ENCODE assay signal across 8 cellular contexts in genomic region chr12:119669744-119670472, GRCh38. TPM values are rescaled to one million over a fixed set of nuclear protein-coding genes. Genes with fewer than 3 reads are reported as not detected.
DNase-seq lines count a peak whose midpoint lies in the region; ATAC-seq and TF ChIP-seq lines count a peak whose summit lies in the region.

No MANE protein-coding gene starts in this region.

- no peaks in the 10 kb centered on the region for H3K27me3 Mint-ChIP-seq in activated T-cell treated with anti-CD3 and anti-CD28 coated beads, Interleukin-2, amount 50 U/mL, for 72 hours (ENCODE audit: low read depth)
- H3K27me3 Mint-ChIP-seq in activated CD4-positive, alpha-beta memory T cell treated with anti-CD3 and anti-CD28 coated beads for 36 hours: no peaks in the 10 kb centered on the region

- H3K9me3 Mint-ChIP-seq in activated T-cell treated with anti-CD3 and anti-CD28 coated beads, Interleukin-2, amount 50 U/mL, for 72 hours: no peaks in the 10 kb centered on the region
- no peaks in the 10 kb centered on the region for H3K9me3 Mint-ChIP-seq in activated CD4-positive, alpha-beta memory T cell treated with anti-CD3 and anti-CD28 coated beads for 36 hours

- peaks cover 72% of the 10 kb centered on the region for H3K4me1 Mint-ChIP-seq in activated T-cell treated with anti-CD3 and anti-CD28 coated beads, Interleukin-2, amount 50 U/mL, for 72 hours (ENCODE audit: low read depth)
- peaks cover 70% of the 10 kb centered on the region for H3K4me1 Mint-ChIP-seq in activated CD4-positive, alpha-beta memory T cell treated with anti-CD3 and anti-CD28 coated beads for 36 hours (ENCODE audit: low read depth)

- ATAC-seq in activated T-cell treated with anti-CD3 and anti-CD28 coated beads, Interleukin-2, amount 50 U/mL, for 72 hours (replicated peaks in 1 of 2): no peak
- ATAC-seq in HG02610 (IDR thresholded peaks at IDR 0.05; ENCODE audit: unreplicated experiment): no peak

- no peaks in the 10 kb centered on the region for H3K27me3 ChIP-seq in iPS-20b (ENCODE audit: insufficient read depth, low read length)
- no peaks in the 10 kb centered on the region for H3K27me3 ChIP-seq in thyroid gland
- no peaks in the 10 kb centered on the region for H3K27me3 ChIP-seq in uterus

- H3K36me3 ChIP-seq in iPS-20b (ENCODE audit: insufficient read depth, low read depth, low read length) (peaks cover 52% of the 10 kb centered on the region), thyroid gland (peaks cover 15 to 27% of the 10 kb centered on the region in 2 donors), uterus (no peaks in the 10 kb centered on the region)

- WGBS in thyroid gland, 2 donors: 58 to 62% methylated on average over 11 of the region's 11 CpGs

- H3K9ac ChIP-seq in iPS-20b (ENCODE audit: low read depth, low read length): no peak overlapping the region

- H3K4me1 ChIP-seq in iPS-20b (ENCODE audit: insufficient read depth, low read length) (no peaks in the 10 kb centered on the region; the same call in 1 of the 2 replicates), thyroid gland (peaks cover 15 to 22% of the 10 kb centered on the region in 2 donors), uterus (peaks cover 0 to 3% of the 10 kb centered on the region in 2 donors)

- peak overlapping the region; percentile 16; the same call in 1 of the 2 replicates for H3K4me3 ChIP-seq in iPS-20b (ENCODE audit: low read length)
- no peak overlapping the region for H3K4me3 ChIP-seq in thyroid gland (replicated peaks in 1 of 3)
- H3K4me3 ChIP-seq in uterus: no peak overlapping the region

- H3K27ac ChIP-seq in iPS-20b (ENCODE audit: low read length): no peak overlapping the region
- peak overlapping the region; percentile 26 to 55 (median 41) for H3K27ac ChIP-seq in thyroid gland
- H3K27ac ChIP-seq in uterus: peak overlapping the region in 1 of 2 donors; percentile 35

- peak overlapping the region; percentile 76 to 79 for H3K4me3 Mint-ChIP-seq in activated T-cell treated with anti-CD3 and anti-CD28 coated beads, Interleukin-2, amount 50 U/mL, for 72 hours
- peak overlapping the region; percentile 37 for H3K4me3 Mint-ChIP-seq in activated CD4-positive, alpha-beta memory T cell treated with anti-CD3 and anti-CD28 coated beads for 36 hours

- peak overlapping the region; percentile 96 for H3K27ac Mint-ChIP-seq in activated T-cell treated with anti-CD3 and anti-CD28 coated beads, Interleukin-2, amount 50 U/mL, for 72 hours
- H3K27ac Mint-ChIP-seq in activated CD4-positive, alpha-beta memory T cell treated with anti-CD3 and anti-CD28 coated beads for 36 hours: peak overlapping the region; percentile 71

- no peak for TF ChIP-seq POLR2A in thyroid gland (IDR thresholded peaks at IDR 0.05)
- no peak for TF ChIP-seq POLR2A in uterus (IDR thresholded peaks at IDR 0.05)

- intact Hi-C loops in activated CD4-positive, alpha-beta memory T cell treated with anti-CD3 and anti-CD28 coated beads for 36 hours (cut with micrococcal nuclease): loop anchor here (5.0 to 10.0 kb wide), 5 partner anchors 207 to 1635 kb away; partner anchors contain the start of genes CIT, SUDS3 and TAOK3
- intact Hi-C loops in thyroid gland (cut with DNase I) (no loop called here), uterus (cut with DNase I; ENCODE audit: low total_unique reads) (no loop called here)

- CTCF ChIA-PET in activated CD4-positive, alpha-beta memory T cell treated with anti-CD3 and anti-CD28 coated beads for 36 hours (lab: Charles Lee): interaction anchor here (0.9 to 1.5 kb wide), 3 partner anchors 12 to 111 kb away, joined by 3 to 4 read pairs (median 3); no protein-coding TSS in a partner anchor

- no peak for DNase-seq in activated T-cell treated with anti-CD3 and anti-CD28 coated beads, Interleukin-2, amount 50 U/mL, for 72 hours
- DNase-seq in activated T-cell treated with anti-CD3 and anti-CD28 coated beads for 4 hours (no peak), thyroid gland (no peak), uterus (no peak), amniotic stem cell (lab: John Stamatoyannopoulos, UW) (no peak)
- DNase-seq in activated CD4-positive, alpha-beta memory T cell treated with anti-CD3 and anti-CD28 coated beads for 36 hours: no peak

- POLR2A ChIA-PET in activated CD4-positive, alpha-beta memory T cell treated with anti-CD3 and anti-CD28 coated beads for 36 hours (lab: Charles Lee): interaction anchor here (0.9 to 2.3 kb wide), 2 partner anchors 9 to 12 kb away, joined by 3 to 7 read pairs; no protein-coding TSS in a partner anchor

- TF ChIP-seq CTCF in thyroid gland (IDR thresholded peaks at IDR 0.05) (no peak), uterus (IDR thresholded peaks at IDR 0.05) (no peak)

- H3K36me3 Mint-ChIP-seq in activated T-cell treated with anti-CD3 and anti-CD28 coated beads, Interleukin-2, amount 50 U/mL, for 72 hours (ENCODE audit: insufficient read depth in 2 of 2): peaks cover 22 to 37% of the 10 kb centered on the region in 2 donors
- peaks cover 52% of the 10 kb centered on the region for H3K36me3 Mint-ChIP-seq in activated CD4-positive, alpha-beta memory T cell treated with anti-CD3 and anti-CD28 coated beads for 36 hours

- H3K9me3 ChIP-seq in iPS-20b (ENCODE audit: insufficient read depth, low read depth, low read length): no peaks in the 10 kb centered on the region
- no peaks in the 10 kb centered on the region for H3K9me3 ChIP-seq in thyroid gland
- H3K9me3 ChIP-seq in uterus: no peaks in the 10 kb centered on the region

RNA-seq across cellular contexts. Expression of gene PRKAB1, which starts 2.0 kb away (rescaled TPM):
- total RNA-seq in activated T-cell treated with anti-CD3 and anti-CD28 coated beads, Interleukin-2, amount 50 U/mL, for 72 hours: 10 to 100 TPM; 52.3 to 63.7 TPM
- 10 to 100 TPM; 27.3 to 29.3 TPM for total RNA-seq in activated CD4-positive, alpha-beta memory T cell treated with anti-CD3 and anti-CD28 coated beads for 36 hours
- total RNA-seq in thyroid gland (100 to 1,000 TPM in 1 of 4 donors, 10 to 100 TPM in 3; 22.5 to 197 (median 32.3) TPM), uterus (10 to 100 TPM; 10.9 to 44.1 (median 32.8) TPM)
